Comparison of ENCODE assay signal across 1 cellular context in genomic region chr22:25080855-25081254, GRCh38.
TF ChIP-seq lines count a peak whose summit lies in the region.

No MANE protein-coding gene starts in this region.

TF ChIP-seq in GM23338, 12 proteins besides CTCF, POLR2A, EP300 and RAD21 (continued from another document):
- TF ChIP-seq ZNF462 (CRISPR knock-in tag; IDR thresholded peaks at IDR 0.05): no peak
- TF ChIP-seq EZH2phosphoT487 (IDR thresholded peaks at IDR 0.05; ENCODE audit: unreplicated experiment): no peak
- TF ChIP-seq POLR2AphosphoS5 (IDR thresholded peaks at IDR 0.05; ENCODE audit: low read depth): no peak
- no peak for TF ChIP-seq EZH2 (IDR thresholded peaks at IDR 0.05; ENCODE audit: low read depth, unreplicated experiment)
